Comparison of ENCODE assay signal across 1 cellular context in the genomic region with DNA sequence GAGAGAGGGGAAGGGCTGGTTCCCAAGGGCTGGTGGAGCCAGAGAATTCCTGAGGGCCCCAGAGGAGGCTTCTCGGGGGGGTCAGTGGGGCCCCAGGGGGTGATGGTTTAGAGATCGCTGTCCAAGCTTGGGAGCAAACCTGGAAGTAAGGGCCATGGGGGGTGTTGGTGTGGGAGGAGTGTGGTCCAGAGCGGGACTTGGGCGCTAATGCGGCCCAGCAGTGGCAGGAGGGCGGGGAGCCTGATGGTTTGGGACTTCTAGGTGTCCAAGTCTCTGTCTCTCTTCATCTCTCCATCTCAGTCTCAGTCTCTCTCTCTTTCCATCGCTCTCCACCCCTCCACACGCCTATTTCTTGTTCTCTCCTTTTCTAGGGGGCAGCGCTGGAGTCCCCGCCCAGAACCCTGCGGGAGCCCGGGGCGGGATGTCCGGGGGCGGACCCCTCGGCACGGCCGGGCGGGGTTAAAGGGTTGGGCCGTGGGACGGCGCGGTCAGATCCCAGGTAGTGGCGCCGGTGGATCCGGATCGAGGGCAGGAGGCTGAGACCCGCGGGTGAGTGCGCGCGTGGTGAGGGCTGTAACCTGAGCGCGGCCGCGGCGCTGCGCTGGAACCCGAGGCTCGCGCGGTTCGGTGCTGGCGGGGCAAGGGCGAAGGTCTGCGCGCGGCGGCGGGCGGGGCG.
TF ChIP-seq lines count a peak whose summit lies in the region.

A gene (plus strand): TSS at position 491 of the 676 bp plus-strand sequence. CDS start 16,812 bp downstream, outside the sequence.

TF ChIP-seq in WTC11, 78 proteins besides CTCF, POLR2A, EP300 and RAD21 (continued from another document):
- no peak for TF ChIP-seq ZNF219 (CRISPR knock-in tag; IDR thresholded peaks at IDR 0.05; ENCODE audit: borderline replicate concordance)
- TF ChIP-seq, protein P1, sequence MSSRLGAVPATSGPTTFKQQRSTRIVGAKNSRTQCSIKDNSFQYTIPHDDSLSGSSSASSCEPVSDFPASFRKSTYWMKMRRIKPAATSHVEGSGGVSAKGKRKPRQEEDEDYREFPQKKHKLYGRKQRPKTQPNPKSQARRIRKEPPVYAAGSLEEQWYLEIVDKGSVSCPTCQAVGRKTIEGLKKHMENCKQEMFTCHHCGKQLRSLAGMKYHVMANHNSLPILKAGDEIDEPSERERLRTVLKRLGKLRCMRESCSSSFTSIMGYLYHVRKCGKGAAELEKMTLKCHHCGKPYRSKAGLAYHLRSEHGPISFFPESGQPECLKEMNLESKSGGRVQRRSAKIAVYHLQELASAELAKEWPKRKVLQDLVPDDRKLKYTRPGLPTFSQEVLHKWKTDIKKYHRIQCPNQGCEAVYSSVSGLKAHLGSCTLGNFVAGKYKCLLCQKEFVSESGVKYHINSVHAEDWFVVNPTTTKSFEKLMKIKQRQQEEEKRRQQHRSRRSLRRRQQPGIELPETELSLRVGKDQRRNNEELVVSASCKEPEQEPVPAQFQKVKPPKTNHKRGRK (CRISPR knock-in tag; IDR thresholded peaks at IDR 0.05; ENCODE audit: borderline replicate concordance), result no peak
- no peak for TF ChIP-seq SMAD4 (CRISPR knock-in tag; IDR thresholded peaks at IDR 0.05)
- no peak for TF ChIP-seq FOXJ3 (CRISPR knock-in tag; IDR thresholded peaks at IDR 0.05; ENCODE audit: borderline replicate concordance)
- TF ChIP-seq NR3C1 (CRISPR knock-in tag; conservative IDR thresholded peaks at IDR 0.05; ENCODE audit: low read depth), result no peak
TF ChIP-seq in WTC11: peak in this region for 0.
